In genomic region chr12:95611676-95612309, GRCh38 we compare ENCODE assay signal across 10 cellular contexts.
DNase-seq lines count a peak whose midpoint lies in the region; ATAC-seq and TF ChIP-seq lines count a peak whose summit lies in the region.
"Had no signal": no experiment of that assay in that cellular context is flagged by ENCODE, and none has a peak within 500 bp of the region (broad histone marks: within the 10 kb centered on the region; RNA-seq: fewer than 3 reads in every experiment).

No MANE protein-coding gene starts in this region.

- H3K9me2 ChIP-seq in hepatocyte (replicated peaks; ENCODE audit: insufficient read depth) = no peaks in the 10 kb centered on the region

- no peaks in the 10 kb centered on the region for H3K79me2 ChIP-seq in hepatocyte

- H3K4me3 ChIP-seq in left ventricle myocardium inferior (no peak overlapping the region), right cardiac atrium (ENCODE audit: low read length) (no peak overlapping the region), hepatocyte (no peak overlapping the region)
- H3K4me3 ChIP-seq: prostate gland, upper lobe of left lung had no signal

- no peak for TF ChIP-seq CTCF in left ventricle myocardium inferior (IDR thresholded peaks at IDR 0.05; ENCODE audit: borderline replicate concordance)
- no peak for TF ChIP-seq CTCF in hepatocyte (IDR thresholded peaks at IDR 0.05; ENCODE audit: poor library complexity)

- WGBS in right cardiac atrium = 89% methylated on average over 2 of the region's 2 CpGs
- 33% methylated on average over 2 of the region's 2 CpGs for WGBS in hepatocyte (ENCODE audit: low lambda C conversion rate, missing lambda C conversion rate)

- no peaks in the 10 kb centered on the region for H4K20me1 ChIP-seq in hepatocyte (ENCODE audit: insufficient read depth, poor library complexity, severe bottlenecking)

- H3K27me3 ChIP-seq in left ventricle myocardium inferior (ENCODE audit: low read depth) = no peaks in the 10 kb centered on the region
- no peaks in the 10 kb centered on the region for H3K27me3 ChIP-seq in right cardiac atrium (ENCODE audit: control insufficient read depth, insufficient read depth)
- H3K27me3 ChIP-seq in hepatocyte = no peaks in the 10 kb centered on the region
- H3K27me3 ChIP-seq: upper lobe of left lung had no signal

- H3K4me2 ChIP-seq in hepatocyte = no peak overlapping the region

- no peak for ATAC-seq in right cardiac atrium
- no peak for ATAC-seq in HG03378 (IDR thresholded peaks at IDR 0.05; ENCODE audit: unreplicated experiment)
- no peak for ATAC-seq in GM19397 (IDR thresholded peaks at IDR 0.05; ENCODE audit: unreplicated experiment)
- no peak for ATAC-seq in GM21529 (IDR thresholded peaks at IDR 0.05; ENCODE audit: unreplicated experiment)

- no peak overlapping the region for H2AFZ ChIP-seq in hepatocyte

- H3K36me3 ChIP-seq in left ventricle myocardium inferior (no peaks in the 10 kb centered on the region), hepatocyte (replicated peaks; ENCODE audit: insufficient read depth, low read depth) (no peaks in the 10 kb centered on the region)
- H3K36me3 ChIP-seq: prostate gland, upper lobe of left lung had no signal

- intact Hi-C loops in left ventricle myocardium inferior (cut with micrococcal nuclease) = no loop called here
- intact Hi-C loops in right cardiac atrium (cut with DNase I) = no loop called here

- H3K27ac ChIP-seq in left ventricle myocardium inferior (replicated peaks) (peak overlapping the region; percentile 5), right cardiac atrium (ENCODE audit: low read length) (no peak overlapping the region), hepatocyte (peak overlapping the region; percentile 73)
- H3K27ac ChIP-seq: prostate gland had no signal

- H3K4me1 ChIP-seq in left ventricle myocardium inferior (peaks cover 51% of the 10 kb centered on the region), right cardiac atrium (ENCODE audit: control insufficient read depth, insufficient read depth, low read length) (peaks cover 3% of the 10 kb centered on the region), hepatocyte (ENCODE audit: insufficient read depth) (peaks cover 4% of the 10 kb centered on the region)
- H3K4me1 ChIP-seq: prostate gland had no signal

- DNase-seq in left ventricle myocardium inferior = no peak
- no peak for DNase-seq in right cardiac atrium
- DNase-seq in NCI-H748 (lab: John Stamatoyannopoulos, UW; ENCODE audit: unreplicated experiment) = peak; percentile 99
- peak; percentile 59 for DNase-seq in hepatocyte (ENCODE audit: low spot score)
- no peak for DNase-seq in mesenteric fat pad (ENCODE audit: low spot score)
- DNase-seq: upper lobe of left lung had no signal

- H3K9me3 ChIP-seq in left ventricle myocardium inferior (replicated peaks) = no peaks in the 10 kb centered on the region
- no peaks in the 10 kb centered on the region for H3K9me3 ChIP-seq in right cardiac atrium (ENCODE audit: control insufficient read depth, low read length)
- no peaks in the 10 kb centered on the region for H3K9me3 ChIP-seq in hepatocyte (ENCODE audit: low read depth)
- H3K9me3 ChIP-seq: prostate gland, upper lobe of left lung had no signal

Comparison
In these comparisons a context has a peak if more than half of its experiments do, and no peak if none do; other contexts are left out.
1. DNase-seq: peak in NCI-H748 (single experiment) and hepatocyte (single experiment); none in left ventricle myocardium inferior (single experiment), right cardiac atrium (0 of 3) and mesenteric fat pad (single experiment).